ENCODE assay signal across 10 cellular contexts in genomic region chr14:68278568-68279436, GRCh38.
A peak's percentile ranks its signal among the peaks of the same experiment; 100 is the strongest.
DNase-seq lines count a peak whose midpoint lies in the region; ATAC-seq, FAIRE-seq and TF ChIP-seq lines count a peak whose summit lies in the region.
"Had no signal": no experiment of that assay in that cellular context is flagged by ENCODE, and none has a peak within 500 bp of the region (broad histone marks: within the 10 kb centered on the region; RNA-seq: fewer than 3 reads in every experiment).

No MANE protein-coding gene starts in this region.

- TF ChIP-seq EP300 in HepG2 (IDR thresholded peaks at IDR 0.05; ENCODE audit: low read depth in 2 of 2, low read length in 2 of 2) (peak in 1 of 2 experiments; percentile 79; a peak in 1 of 4 replicates), HepG2 (CRISPR knock-in tag; IDR thresholded peaks at IDR 0.05; ENCODE audit: borderline replicate concordance) (no peak)

- ATAC-seq in HepG2 (peak; percentile 87), HG02870 (IDR thresholded peaks at IDR 0.05; ENCODE audit: unreplicated experiment) (no peak)

- intact Hi-C loops in HepG2 (cut with micrococcal nuclease; ENCODE audit: unreplicated experiment): no loop called here

- no peaks in the 10 kb centered on the region for H3K9me3 ChIP-seq in HepG2 (ENCODE audit: low read length)
- H3K9me3 ChIP-seq: BE2C had no signal

- peak overlapping the region; percentile 58 for H3K27ac ChIP-seq in HepG2 (ENCODE audit: extremely low read length, insufficient read depth, low read length)

- peak; percentile 95 for FAIRE-seq in HepG2 (lab: Jason Lieb, UNC)
- FAIRE-seq: colon had no signal

- no peak for TF ChIP-seq RAD21 in HepG2 (CRISPR knock-in tag; IDR thresholded peaks at IDR 0.05)

- in situ Hi-C loops in HepG2 (cut with HindIII; ENCODE audit: extremely low pct_ligation_motif_present, low pct_unique_long_range_greater_than_20kb): no loop called here

- peak overlapping the region; percentile 70 for H3K4me2 ChIP-seq in HepG2 (ENCODE audit: low read depth, low read length)

- TF ChIP-seq CTCF in HepG2 (CRISPR knock-in tag; IDR thresholded peaks at IDR 0.05): no peak

- no peak for TF ChIP-seq POLR2A in HepG2 (IDR thresholded peaks at IDR 0.05; ENCODE audit: insufficient read depth in 1 of 2, low read depth in 2 of 2, low read length in 2 of 2)

- H3K9ac ChIP-seq in HepG2 (ENCODE audit: insufficient read depth, low read depth, low read length): peak overlapping the region; percentile 1; the same call in 1 of the 2 replicates

- H2AFZ ChIP-seq in HepG2 (ENCODE audit: low read length): peak overlapping the region; percentile 59

- POLR2A ChIA-PET in HepG2 (lab: Yijun Ruan, JAX): interaction anchor here (0.8 to 1.2 kb wide), 2 partner anchors 14 to 360 kb away, joined by 3 to 6 read pairs; no protein-coding TSS in a partner anchor

- CTCF ChIA-PET in HepG2 (lab: Yijun Ruan, JAX; ENCODE audit: low intra/inter-chr PET ratio, low total read pairs): no interaction called here

- H3K36me3 ChIP-seq in HepG2 (replicated peaks in 1 of 2; ENCODE audit: control insufficient read depth in 1 of 2, insufficient read depth in 2 of 2, low read length in 2 of 2): no peaks in the 10 kb centered on the region
- H3K36me3 ChIP-seq: BE2C had no signal

- 27% methylated on average over 5 of the region's 5 CpGs for WGBS in HepG2 (ENCODE audit: low lambda C conversion rate)

- no peaks in the 10 kb centered on the region for H3K79me2 ChIP-seq in HepG2 (ENCODE audit: insufficient read depth, low read length)

- DNase-seq in A172 (ENCODE audit: low spot score): peak; percentile 23
- DNase-seq in H4 (ENCODE audit: low spot score): peak; percentile 89
- DNase-seq in amniotic epithelial cell (ENCODE audit: low read depth): peak; percentile 98
- DNase-seq in HepG2 (ENCODE audit: low spot score): peak; percentile 90
- DNase-seq in DMS 273 treated with DMSO at 0.1 percent for 48 hours (lab: John Stamatoyannopoulos, UW): no peak
- DNase-seq in activated CD4-positive, alpha-beta T cell treated with anti-CD3 and anti-CD28 coated beads for 4 hours: no peak
- no peak for DNase-seq in activated effector memory CD4-positive, alpha-beta T cell treated with Interleukin-2 at 50 U/mL for 16 hours
- DNase-seq: BE2C had no signal

- no peaks in the 10 kb centered on the region for H4K20me1 ChIP-seq in HepG2 (ENCODE audit: insufficient read depth, low read length)

- no peak overlapping the region for H3K4me3 ChIP-seq in HepG2 (replicated peaks in 1 of 3; ENCODE audit: insufficient read depth in 1 of 3, low read depth in 2 of 3, low read length in 3 of 3)

- H3K27me3 ChIP-seq in HepG2 (ENCODE audit: control insufficient read depth in 1 of 2, insufficient read depth in 2 of 2, low read length in 2 of 2): no peaks in the 10 kb centered on the region
- H3K27me3 ChIP-seq: BE2C had no signal

- peaks cover 62% of the 10 kb centered on the region for H3K4me1 ChIP-seq in HepG2 (ENCODE audit: insufficient read depth, low read length)

- no TSS peak for BruUV-seq in HepG2 (replicated peaks; lab: Mats Ljungman, UMichigan)

TF ChIP-seq in HepG2, 621 proteins besides CTCF, POLR2A, EP300 and RAD21 (continues in another document):
- TF ChIP-seq ZNF3 (CRISPR knock-in tag; IDR thresholded peaks at IDR 0.05): no peak
- TF ChIP-seq, protein P1, sequence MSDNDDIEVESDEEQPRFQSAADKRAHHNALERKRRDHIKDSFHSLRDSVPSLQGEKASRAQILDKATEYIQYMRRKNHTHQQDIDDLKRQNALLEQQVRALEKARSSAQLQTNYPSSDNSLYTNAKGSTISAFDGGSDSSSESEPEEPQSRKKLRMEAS (IDR thresholded peaks at IDR 0.05): no peak
- TF ChIP-seq GATAD2A (CRISPR knock-in tag; IDR thresholded peaks at IDR 0.05): peak; percentile 29; the same call in 1 of the 2 replicates
- TF ChIP-seq ZBTB7A (CRISPR knock-in tag; IDR thresholded peaks at IDR 0.05): no peak
- no peak for TF ChIP-seq ATRX (CRISPR knock-in tag; IDR thresholded peaks at IDR 0.05; ENCODE audit: borderline replicate concordance)
- TF ChIP-seq FOXA3 (CRISPR knock-in tag; IDR thresholded peaks at IDR 0.05): no peak; the same call in 1 of the 2 replicates
- TF ChIP-seq, protein P2, sequence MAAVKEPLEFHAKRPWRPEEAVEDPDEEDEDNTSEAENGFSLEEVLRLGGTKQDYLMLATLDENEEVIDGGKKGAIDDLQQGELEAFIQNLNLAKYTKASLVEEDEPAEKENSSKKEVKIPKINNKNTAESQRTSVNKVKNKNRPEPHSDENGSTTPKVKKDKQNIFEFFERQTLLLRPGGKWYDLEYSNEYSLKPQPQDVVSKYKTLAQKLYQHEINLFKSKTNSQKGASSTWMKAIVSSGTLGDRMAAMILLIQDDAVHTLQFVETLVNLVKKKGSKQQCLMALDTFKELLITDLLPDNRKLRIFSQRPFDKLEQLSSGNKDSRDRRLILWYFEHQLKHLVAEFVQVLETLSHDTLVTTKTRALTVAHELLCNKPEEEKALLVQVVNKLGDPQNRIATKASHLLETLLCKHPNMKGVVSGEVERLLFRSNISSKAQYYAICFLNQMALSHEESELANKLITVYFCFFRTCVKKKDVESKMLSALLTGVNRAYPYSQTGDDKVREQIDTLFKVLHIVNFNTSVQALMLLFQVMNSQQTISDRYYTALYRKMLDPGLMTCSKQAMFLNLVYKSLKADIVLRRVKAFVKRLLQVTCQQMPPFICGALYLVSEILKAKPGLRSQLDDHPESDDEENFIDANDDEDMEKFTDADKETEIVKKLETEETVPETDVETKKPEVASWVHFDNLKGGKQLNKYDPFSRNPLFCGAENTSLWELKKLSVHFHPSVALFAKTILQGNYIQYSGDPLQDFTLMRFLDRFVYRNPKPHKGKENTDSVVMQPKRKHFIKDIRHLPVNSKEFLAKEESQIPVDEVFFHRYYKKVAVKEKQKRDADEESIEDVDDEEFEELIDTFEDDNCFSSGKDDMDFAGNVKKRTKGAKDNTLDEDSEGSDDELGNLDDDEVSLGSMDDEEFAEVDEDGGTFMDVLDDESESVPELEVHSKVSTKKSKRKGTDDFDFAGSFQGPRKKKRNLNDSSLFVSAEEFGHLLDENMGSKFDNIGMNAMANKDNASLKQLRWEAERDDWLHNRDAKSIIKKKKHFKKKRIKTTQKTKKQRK (IDR thresholded peaks at IDR 0.05; ENCODE audit: low read length): no peak
- no peak for TF ChIP-seq XRCC5 (optimal IDR thresholded peaks at IDR 0.05; ENCODE audit: low read length)
- TF ChIP-seq CEBPG (CRISPR knock-in tag; IDR thresholded peaks at IDR 0.05): 0 out of 2 replicates have a peak, but pooled peaks have one; percentile 11
- TF ChIP-seq, protein P3, sequence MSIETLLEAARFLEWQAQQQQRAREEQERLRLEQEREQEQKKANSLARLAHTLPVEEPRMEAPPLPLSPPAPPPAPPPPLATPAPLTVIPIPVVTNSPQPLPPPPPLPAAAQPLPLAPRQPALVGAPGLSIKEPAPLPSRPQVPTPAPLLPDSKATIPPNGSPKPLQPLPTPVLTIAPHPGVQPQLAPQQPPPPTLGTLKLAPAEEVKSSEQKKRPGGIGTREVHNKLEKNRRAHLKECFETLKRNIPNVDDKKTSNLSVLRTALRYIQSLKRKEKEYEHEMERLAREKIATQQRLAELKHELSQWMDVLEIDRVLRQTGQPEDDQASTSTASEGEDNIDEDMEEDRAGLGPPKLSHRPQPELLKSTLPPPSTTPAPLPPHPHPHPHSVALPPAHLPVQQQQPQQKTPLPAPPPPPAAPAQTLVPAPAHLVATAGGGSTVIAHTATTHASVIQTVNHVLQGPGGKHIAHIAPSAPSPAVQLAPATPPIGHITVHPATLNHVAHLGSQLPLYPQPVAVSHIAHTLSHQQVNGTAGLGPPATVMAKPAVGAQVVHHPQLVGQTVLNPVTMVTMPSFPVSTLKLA (IDR thresholded peaks at IDR 0.05): no peak
- no peak for TF ChIP-seq JDP2 (CRISPR knock-in tag; IDR thresholded peaks at IDR 0.05; ENCODE audit: borderline replicate concordance)

Comparison
In these comparisons a context has a peak if more than half of its experiments do, and no peak if none do; other contexts are left out.
1. DNase-seq: peak in A172 (single experiment), H4 (single experiment), amniotic epithelial cell (single experiment) and HepG2 (single experiment); none in DMS 273 treated with DMSO at 0.1 percent for 48 hours (single experiment), activated CD4-positive, alpha-beta T cell treated with anti-CD3 and anti-CD28 coated beads for 4 hours (0 of 2) and activated effector memory CD4-positive, alpha-beta T cell treated with Interleukin-2 at 50 U/mL for 16 hours (single experiment).